29 cellular contexts compared by ENCODE assay signal in genomic region chr14:94406910-94407309, GRCh38. TPM values are rescaled to one million over a fixed set of nuclear protein-coding genes. Genes with fewer than 3 reads are reported as not detected.
"Had no signal": no experiment of that assay in that cellular context is flagged by ENCODE, and none has a peak within 500 bp of the region (broad histone marks: within the 10 kb centered on the region; RNA-seq: fewer than 3 reads in every experiment).

No MANE protein-coding gene starts in this region.

- H3K4me1 ChIP-seq: ascending aorta, breast epithelium, colonic mucosa, esophagus muscularis mucosa, foreskin keratinocyte, gastrocnemius medialis, heart left ventricle had no signal

- H3K27ac ChIP-seq: ascending aorta, breast epithelium, cardiac muscle cell, colonic mucosa, esophagus muscularis mucosa, foreskin keratinocyte, gastrocnemius medialis, heart left ventricle had no signal

- DNase-seq: activated CD4-positive, alpha-beta memory T cell treated with anti-CD3 and anti-CD28 coated beads for 36 hours; activated CD4-positive, alpha-beta T cell treated with anti-CD3 and anti-CD28 coated beads for 36 hours; activated CD4-positive, alpha-beta T cell treated with anti-CD3 and anti-CD28 coated beads, Interleukin-2, amount 10 ng/mL, durations not matched to agents 24 days and 14 days; activated CD4-positive, CD25-positive, alpha-beta regulatory T cell; activated CD4-positive, CD25-positive, alpha-beta regulatory T cell treated with anti-CD3 and anti-CD28 coated beads, Interleukin-2, amount 50 U/mL, for 72 hours; activated CD8-positive, alpha-beta memory T cell treated with anti-CD3 and anti-CD28 coated beads, Interleukin-2, amount 50 U/mL, for 48 hours; activated CD8-positive, alpha-beta T cell treated with anti-CD3 and anti-CD28 coated beads, Interleukin-2, amount 10 ng/mL, durations not matched to agents 7 days and 5 days; activated gamma-delta T cell; activated naive CD4-positive, alpha-beta T cell; activated naive CD4-positive, alpha-beta T cell treated with anti-CD3 and anti-CD28 coated beads, Interleukin-2, amount 10 ng/mL, durations not matched to agents 7 days and 5 days; activated naive CD8-positive, alpha-beta T cell treated with anti-CD3 and anti-CD28 coated beads, Interleukin-2, amount 10 ng/mL, durations not matched to agents 7 days and 5 days; activated T-cell treated with anti-CD3 and anti-CD28 coated beads for 4 hours; activated T-cell treated with anti-CD3 and anti-CD28 coated beads, Interleukin-2, amount 50 U/mL, for 24 hours; activated T-cell treated with anti-CD3 and anti-CD28 coated beads, Interleukin-2, amount 50 U/mL, for 72 hours; central memory CD4-positive, alpha-beta T cell; cerebellar nuclear complex; colonic mucosa; effector memory CD4-positive, alpha-beta T cell; erythroblast; foreskin keratinocyte; gastrocnemius medialis; glutamatergic neuron; heart left ventricle; T-helper 2 cell had no signal

- ATAC-seq: activated CD4-positive, alpha-beta T cell treated with anti-CD3 and anti-CD28 coated beads for 36 hours; activated CD8-positive, alpha-beta T cell treated with anti-CD3 and anti-CD28 coated beads, Interleukin-2, amount 10 ng/mL, durations not matched to agents 7 days and 5 days; activated naive CD4-positive, alpha-beta T cell treated with anti-CD3 and anti-CD28 coated beads, Interleukin-2, amount 50 U/mL, for 72 hours; activated T-cell treated with anti-CD3 and anti-CD28 coated beads, Interleukin-2, amount 50 U/mL, for 72 hours; foreskin keratinocyte; gastrocnemius medialis; heart left ventricle had no signal

- H3K27me3 ChIP-seq: ascending aorta, breast epithelium, cardiac muscle cell, colonic mucosa, esophagus muscularis mucosa, foreskin keratinocyte, gastrocnemius medialis had no signal

- H3K4me3 ChIP-seq: ascending aorta, breast epithelium, cardiac muscle cell, colonic mucosa, esophagus muscularis mucosa, gastrocnemius medialis, heart left ventricle had no signal

- H3K9me3 ChIP-seq: colonic mucosa, gastrocnemius medialis had no signal

- H3K36me3 ChIP-seq: ascending aorta, breast epithelium, cardiac muscle cell, colonic mucosa, esophagus muscularis mucosa, gastrocnemius medialis, heart left ventricle had no signal

RNA-seq across cellular contexts. Expression of gene SERPINA2, which starts 40.4 kb away (rescaled TPM):
- polyA plus RNA-seq: cardiac muscle cell, foreskin keratinocyte, heart left ventricle had no signal

RNA-seq across cellular contexts. Expression of gene SERPINA11, which starts 45.7 kb away (rescaled TPM):
- polyA plus RNA-seq: cardiac muscle cell, foreskin keratinocyte, heart left ventricle had no signal
